ENCODE assay signal across 27 cellular contexts in the genomic region with DNA sequence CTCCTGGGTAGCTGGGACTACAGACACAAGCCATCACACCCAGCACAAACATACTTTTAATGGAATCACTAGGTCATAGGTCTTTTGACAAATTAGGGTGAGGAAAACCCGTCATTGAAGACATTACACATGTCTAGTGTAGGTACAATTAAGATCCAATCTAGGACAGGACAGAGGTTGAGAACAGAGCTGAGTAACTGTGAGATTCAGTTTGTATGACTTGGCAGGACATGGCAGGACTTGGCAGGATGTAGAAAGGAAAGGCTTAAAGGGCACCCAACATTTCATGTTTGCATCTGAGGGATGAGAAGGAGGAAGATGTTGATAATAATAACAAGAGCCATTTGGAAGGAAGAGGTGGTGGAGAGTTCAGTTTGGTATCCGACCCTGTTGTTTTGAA.
"Had no signal": no experiment of that assay in that cellular context is flagged by ENCODE, and none has a peak within 500 bp of the region (broad histone marks: within the 10 kb centered on the region; RNA-seq: fewer than 3 reads in every experiment).

No MANE protein-coding gene starts in this region.

- H3K4me3 ChIP-seq: body of pancreas, cardiac muscle cell, colonic mucosa had no signal

- H3K9me3 ChIP-seq: body of pancreas, colonic mucosa had no signal

- H3K27me3 ChIP-seq: body of pancreas, cardiac muscle cell, colonic mucosa had no signal

- H3K36me3 ChIP-seq: cardiac muscle cell, colonic mucosa had no signal

- H3K4me3 Mint-ChIP-seq: activated CD8-positive, alpha-beta memory T cell treated with anti-CD3 and anti-CD28 coated beads, Interleukin-2, amount 10 ng/mL, durations not matched to agents 7 days and 5 days; activated CD8-positive, alpha-beta T cell treated with anti-CD3 and anti-CD28 coated beads for 36 hours; activated naive CD4-positive, alpha-beta T cell treated with anti-CD3 and anti-CD28 coated beads, Interleukin-2, amount 10 ng/mL, durations not matched to agents 7 days and 5 days; activated naive CD8-positive, alpha-beta T cell treated with anti-CD3 and anti-CD28 coated beads, Interleukin-2, amount 10 ng/mL, durations not matched to agents 7 days and 5 days; activated T-cell treated with anti-CD3 and anti-CD28 coated beads, Interleukin-2, amount 50 U/mL, for 24 hours; activated T-cell treated with anti-CD3 and anti-CD28 coated beads, Interleukin-2, amount 50 U/mL, for 72 hours; WTC11 had no signal

- DNase-seq: activated CD4-positive, alpha-beta T cell treated with anti-CD3 and anti-CD28 coated beads for 48 hours; activated CD4-positive, alpha-beta T cell treated with anti-CD3 and anti-CD28 coated beads, Interleukin-2, amount 50 U/mL, for 1 hour; activated CD4-positive, alpha-beta T cell treated with anti-CD3 and anti-CD28 coated beads, Interleukin-2, amount 50 U/mL, for 48 hours; activated CD8-positive, alpha-beta memory T cell treated with anti-CD3 and anti-CD28 coated beads, Interleukin-2, amount 10 ng/mL, durations not matched to agents 7 days and 5 days; activated CD8-positive, alpha-beta memory T cell treated with anti-CD3 and anti-CD28 coated beads, Interleukin-2, amount 50 U/mL, for 4 hours; activated CD8-positive, alpha-beta T cell treated with anti-CD3 and anti-CD28 coated beads for 36 hours; activated gamma-delta T cell; activated naive CD4-positive, alpha-beta T cell; activated naive CD4-positive, alpha-beta T cell treated with anti-CD3 and anti-CD28 coated beads, Interleukin-2, amount 10 ng/mL, durations not matched to agents 7 days and 5 days; activated naive CD8-positive, alpha-beta T cell treated with anti-CD3 and anti-CD28 coated beads, Interleukin-2, amount 10 ng/mL, durations not matched to agents 7 days and 5 days; activated T-cell treated with anti-CD3 and anti-CD28 coated beads for 4 hours; activated T-cell treated with anti-CD3 and anti-CD28 coated beads, Interleukin-2, amount 50 U/mL, for 24 hours; activated T-cell treated with anti-CD3 and anti-CD28 coated beads, Interleukin-2, amount 50 U/mL, for 72 hours; amniotic stem cell; anterior cingulate cortex; body of pancreas; central memory CD4-positive, alpha-beta T cell; cerebellar nuclear complex; colonic mucosa; effector CD8-positive, alpha-beta T cell; foreskin fibroblast; head of caudate nucleus; T-helper 2 cell had no signal

- H3K27ac ChIP-seq: body of pancreas, cardiac muscle cell, colonic mucosa had no signal

- H3K27me3 Mint-ChIP-seq: activated CD8-positive, alpha-beta memory T cell treated with anti-CD3 and anti-CD28 coated beads, Interleukin-2, amount 10 ng/mL, durations not matched to agents 7 days and 5 days; activated CD8-positive, alpha-beta T cell treated with anti-CD3 and anti-CD28 coated beads for 36 hours; activated naive CD4-positive, alpha-beta T cell treated with anti-CD3 and anti-CD28 coated beads, Interleukin-2, amount 10 ng/mL, durations not matched to agents 7 days and 5 days; activated naive CD8-positive, alpha-beta T cell treated with anti-CD3 and anti-CD28 coated beads, Interleukin-2, amount 10 ng/mL, durations not matched to agents 7 days and 5 days; activated T-cell treated with anti-CD3 and anti-CD28 coated beads, Interleukin-2, amount 50 U/mL, for 24 hours had no signal

- H3K4me1 Mint-ChIP-seq: activated CD8-positive, alpha-beta memory T cell treated with anti-CD3 and anti-CD28 coated beads, Interleukin-2, amount 10 ng/mL, durations not matched to agents 7 days and 5 days; activated naive CD4-positive, alpha-beta T cell treated with anti-CD3 and anti-CD28 coated beads, Interleukin-2, amount 10 ng/mL, durations not matched to agents 7 days and 5 days; activated naive CD8-positive, alpha-beta T cell treated with anti-CD3 and anti-CD28 coated beads, Interleukin-2, amount 10 ng/mL, durations not matched to agents 7 days and 5 days; WTC11 had no signal

- H3K27ac Mint-ChIP-seq: activated CD8-positive, alpha-beta memory T cell treated with anti-CD3 and anti-CD28 coated beads, Interleukin-2, amount 10 ng/mL, durations not matched to agents 7 days and 5 days; activated CD8-positive, alpha-beta T cell treated with anti-CD3 and anti-CD28 coated beads for 36 hours; activated naive CD4-positive, alpha-beta T cell treated with anti-CD3 and anti-CD28 coated beads, Interleukin-2, amount 10 ng/mL, durations not matched to agents 7 days and 5 days; activated naive CD4-positive, alpha-beta T cell treated with anti-CD3 and anti-CD28 coated beads, Interleukin-2, amount 50 U/mL, for 72 hours; activated naive CD8-positive, alpha-beta T cell treated with anti-CD3 and anti-CD28 coated beads, Interleukin-2, amount 10 ng/mL, durations not matched to agents 7 days and 5 days; activated T-cell treated with anti-CD3 and anti-CD28 coated beads, Interleukin-2, amount 50 U/mL, for 24 hours; activated T-cell treated with anti-CD3 and anti-CD28 coated beads, Interleukin-2, amount 50 U/mL, for 72 hours; WTC11 had no signal

- H3K36me3 Mint-ChIP-seq: activated CD8-positive, alpha-beta memory T cell treated with anti-CD3 and anti-CD28 coated beads, Interleukin-2, amount 10 ng/mL, durations not matched to agents 7 days and 5 days; activated naive CD4-positive, alpha-beta T cell treated with anti-CD3 and anti-CD28 coated beads, Interleukin-2, amount 10 ng/mL, durations not matched to agents 7 days and 5 days; activated naive CD4-positive, alpha-beta T cell treated with anti-CD3 and anti-CD28 coated beads, Interleukin-2, amount 50 U/mL, for 72 hours; activated naive CD8-positive, alpha-beta T cell treated with anti-CD3 and anti-CD28 coated beads, Interleukin-2, amount 10 ng/mL, durations not matched to agents 7 days and 5 days; WTC11 had no signal

- ATAC-seq: activated CD8-positive, alpha-beta memory T cell treated with anti-CD3 and anti-CD28 coated beads, Interleukin-2, amount 10 ng/mL, durations not matched to agents 7 days and 5 days; activated CD8-positive, alpha-beta T cell treated with anti-CD3 and anti-CD28 coated beads for 36 hours; activated naive CD4-positive, alpha-beta T cell treated with anti-CD3 and anti-CD28 coated beads, Interleukin-2, amount 50 U/mL, for 72 hours; activated T-cell treated with anti-CD3 and anti-CD28 coated beads, Interleukin-2, amount 50 U/mL, for 72 hours; body of pancreas; esophagus mucosa; WTC11 had no signal

- H3K4me1 ChIP-seq: body of pancreas, colonic mucosa had no signal
